In the genomic region with DNA sequence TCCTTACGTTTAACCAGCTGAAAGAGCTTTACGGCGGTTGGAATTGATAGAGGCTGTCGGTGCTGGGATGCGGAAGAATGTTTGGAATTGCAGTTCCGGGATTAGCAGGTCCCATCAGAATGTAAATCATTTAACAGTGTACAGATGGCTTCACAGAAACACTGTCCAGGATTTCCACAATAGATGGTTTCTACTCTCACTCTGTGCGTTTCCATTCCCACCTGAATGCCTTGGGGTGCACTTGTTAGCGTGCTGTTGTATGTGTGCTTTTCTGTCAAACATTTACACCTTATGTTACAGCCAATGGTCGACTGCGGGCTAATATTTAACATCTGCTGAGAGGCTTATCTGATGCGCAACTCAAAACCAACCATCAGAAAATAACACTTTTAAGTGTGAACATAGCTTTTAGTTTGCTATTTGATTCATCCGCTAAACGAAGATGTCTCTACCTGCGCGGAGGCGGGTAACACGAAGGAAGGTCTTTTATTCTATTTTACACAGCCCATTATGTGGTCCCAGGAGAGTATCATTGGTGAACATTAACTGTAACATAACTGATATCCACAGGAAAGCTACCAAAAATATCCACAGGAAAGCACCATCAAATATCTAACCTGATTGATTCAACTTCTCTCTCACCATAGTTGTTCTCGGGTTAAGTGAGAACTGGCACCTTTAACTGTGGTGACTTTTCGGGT, we compare ENCODE assay signal across 15 cellular contexts.
DNase-seq lines count a peak whose midpoint lies in the region; ATAC-seq, FAIRE-seq and TF ChIP-seq lines count a peak whose summit lies in the region.
"Had no signal": no experiment of that assay in that cellular context is flagged by ENCODE, and none has a peak within 500 bp of the region (broad histone marks: within the 10 kb centered on the region; RNA-seq: fewer than 3 reads in every experiment).

No MANE protein-coding gene starts in this region.

- H3K4me3 ChIP-seq in kidney epithelial cell (ENCODE audit: low read depth, low read length) (no peak overlapping the region), small intestine (ENCODE audit: low read depth in 1 of 2, low read length in 2 of 2) (peak overlapping the region in 1 of 2 donors; percentile 29), gastrocnemius medialis (no peak overlapping the region), testis (no peak overlapping the region)

- H3K9me3 ChIP-seq in small intestine (ENCODE audit: control insufficient read depth, low read depth): no peaks in the 10 kb centered on the region
- no peaks in the 10 kb centered on the region for H3K9me3 ChIP-seq in gastrocnemius medialis
- H3K9me3 ChIP-seq in testis: no peaks in the 10 kb centered on the region

- H3K36me3 ChIP-seq in kidney epithelial cell (ENCODE audit: control insufficient read depth, insufficient read depth, low read length): no peaks in the 10 kb centered on the region
- no peaks in the 10 kb centered on the region for H3K36me3 ChIP-seq in small intestine (ENCODE audit: control insufficient read depth in 2 of 2, insufficient read depth in 2 of 2, low read length in 2 of 2)
- H3K36me3 ChIP-seq in gastrocnemius medialis: no peaks in the 10 kb centered on the region
- no peaks in the 10 kb centered on the region for H3K36me3 ChIP-seq in testis (ENCODE audit: low read depth, missing control alignments)

- DNase-seq in GM19238 (ENCODE audit: insufficient read length, low spot score): peak; percentile 19
- DNase-seq in kidney epithelial cell (ENCODE audit: low read depth): peak; percentile 87
- DNase-seq in small intestine: peak; percentile 39
- no peak for DNase-seq in gastrocnemius medialis
- no peak for DNase-seq in testis
- DNase-seq in C1 segment of cervical spinal cord (lab: John Stamatoyannopoulos, UW): no peak
- DNase-seq: activated CD4-positive, alpha-beta T cell treated with anti-CD3 and anti-CD28 coated beads, Interleukin-2, amount 10 ng/mL, durations not matched to agents 24 days and 14 days; foreskin fibroblast; KBM-7; NCI-H1436 treated with DMSO at 0.1 percent for 48 hours; NCI-H69; stimulated activated CD4-positive, alpha-beta T cell treated with anti-CD3 and anti-CD28 coated beads, Interleukin-4, amount 100 ng/mL, for 4 hours had no signal

- 18 to 56% (median 39%) methylated on average over 19 of the region's 19 CpGs for WGBS in small intestine, 3 donors
- WGBS in testis, 2 donors: 75 to 87% methylated on average over 19 of the region's 19 CpGs

- no peak for TF ChIP-seq POLR2A in gastrocnemius medialis (IDR thresholded peaks at IDR 0.05)
- no peak for TF ChIP-seq POLR2A in testis (IDR thresholded peaks at IDR 0.05)

- no peak for FAIRE-seq in small intestine (lab: Jason Lieb, UNC)

- no peaks in the 10 kb centered on the region for H3K27me3 ChIP-seq in kidney epithelial cell (ENCODE audit: control insufficient read depth, insufficient read depth, low read length)
- no peaks in the 10 kb centered on the region for H3K27me3 ChIP-seq in small intestine (ENCODE audit: control insufficient read depth in 2 of 2, insufficient read depth in 2 of 2, low read length in 2 of 2)
- no peaks in the 10 kb centered on the region for H3K27me3 ChIP-seq in gastrocnemius medialis
- no peaks in the 10 kb centered on the region for H3K27me3 ChIP-seq in testis

- intact Hi-C loops in gastrocnemius medialis (cut with DNase I; ENCODE audit: low total_unique reads): no loop called here
- intact Hi-C loops in testis (cut with DNase I; ENCODE audit: low total_unique reads): no loop called here

- in situ Hi-C loops in gastrocnemius medialis (cut with MboI; ENCODE audit: low sequenced_read_pairs in 4 of 4): no loop called here

- peaks cover 0 to 2% of the 10 kb centered on the region in 2 donors for H3K4me1 ChIP-seq in small intestine (ENCODE audit: control insufficient read depth in 2 of 2, insufficient read depth in 1 of 2, low read depth in 1 of 2, low read length in 1 of 2)
- H3K4me1 ChIP-seq in gastrocnemius medialis: no peaks in the 10 kb centered on the region
- H3K4me1 ChIP-seq in testis: no peaks in the 10 kb centered on the region

- no peak for TF ChIP-seq CTCF in kidney epithelial cell (IDR thresholded peaks at IDR 0.05; ENCODE audit: insufficient read depth, low read length, poor library complexity, severe bottlenecking)
- no peak for TF ChIP-seq CTCF in gastrocnemius medialis (IDR thresholded peaks at IDR 0.05 in 4 of 5, conservative IDR thresholded peaks at IDR 0.05 in 1 of 5)
- TF ChIP-seq CTCF in testis (IDR thresholded peaks at IDR 0.05): no peak

- no peak overlapping the region for H3K27ac ChIP-seq in small intestine (ENCODE audit: low read depth in 1 of 2, low read length in 1 of 2)
- no peak overlapping the region for H3K27ac ChIP-seq in gastrocnemius medialis
- no peak overlapping the region for H3K27ac ChIP-seq in testis
- H3K27ac ChIP-seq: C4-2B had no signal

- ATAC-seq in HG03457 (IDR thresholded peaks at IDR 0.05; ENCODE audit: unreplicated experiment) (peak; percentile 51), gastrocnemius medialis (no peak)
- ATAC-seq: stimulated activated memory B cell treated with anti-CD40 and anti-IgM and Interleukin-4, amounts not matched to agents 10 μg/mL and 1 μg/mL and 100 μg/mL, for 72 hours had no signal

Comparison
In these comparisons a context has a peak if more than half of its experiments do, and no peak if none do; other contexts are left out.
1. DNase-seq: peak in GM19238 (single experiment), kidney epithelial cell (single experiment) and small intestine (single experiment); none in gastrocnemius medialis (0 of 2), testis (single experiment) and C1 segment of cervical spinal cord (0 of 14).